Comparison of ENCODE assay signal across 8 cellular contexts in genomic region chr6:156780117-156780641, GRCh38. TPM values are rescaled to one million over a fixed set of nuclear protein-coding genes. Genes with fewer than 3 reads are reported as not detected.
A peak's percentile ranks its signal among the peaks of the same experiment; 100 is the strongest.
DNase-seq lines count a peak whose midpoint lies in the region; TF ChIP-seq lines count a peak whose summit lies in the region.

No MANE protein-coding gene starts in this region.

- H3K4me3 ChIP-seq in MG63: peak overlapping the region; percentile 68

- peak; percentile 53 to 88 for DNase-seq in NCI-H2081 (lab: John Stamatoyannopoulos, UW)
- no peak for DNase-seq in NCI-H2081 treated with DMSO at 0.1 percent for 48 hours (lab: John Stamatoyannopoulos, UW)
- peak; percentile 68 for DNase-seq in HEK293T (ENCODE audit: extremely low spot score)
- DNase-seq in MG63: peak; percentile 83
- peak; percentile 87 for DNase-seq in glomerular visceral epithelial cell (ENCODE audit: extremely low spot score)
- DNase-seq in non-pigmented ciliary epithelial cell (ENCODE audit: low read depth): peak; percentile 87

- POLR2A ChIA-PET in HEK293T (lab: Yijun Ruan, JAX): interaction anchor here (0.7 to 1.4 kb wide), 12 partner anchors 9 to 240 kb away, joined by 3 to 7 read pairs (median 4); no protein-coding TSS in a partner anchor

- CTCF ChIA-PET in HEK293T (lab: Yijun Ruan, JAX): interaction anchor here (0.5 to 1.4 kb wide), 3 partner anchors 27 to 164 kb away, joined by 3 to 5 read pairs (median 4); no protein-coding TSS in a partner anchor

- H3K27me3 ChIP-seq in MG63: no peaks in the 10 kb centered on the region

- TF ChIP-seq POLR2A in Raji (IDR thresholded peaks at IDR 0.05; ENCODE audit: insufficient read depth, low read depth, low read length): peak; percentile 79

- no peaks in the 10 kb centered on the region for H3K36me3 ChIP-seq in MG63

- WGBS in adipose tissue, 3 donors: 0 to 1% (median 0%) methylated on average over 8 of the region's 8 CpGs

- peak overlapping the region; percentile 93 for H3K27ac ChIP-seq in adipose tissue (ENCODE audit: low read depth, low read length)

- H3K9me3 ChIP-seq in MG63: no peaks in the 10 kb centered on the region

TF ChIP-seq in HEK293T, 16 proteins besides CTCF, POLR2A, EP300 and RAD21:
- TF ChIP-seq PKNOX1 (IDR thresholded peaks at IDR 0.05): peak; percentile 83
- TF ChIP-seq SP1 (IDR thresholded peaks at IDR 0.05): no peak
- peak; percentile 39; the same call in 1 of the 2 replicates for TF ChIP-seq ELF4 (IDR thresholded peaks at IDR 0.05)
- no peak for TF ChIP-seq FOXK2 (IDR thresholded peaks at IDR 0.05)
- no peak for TF ChIP-seq FOXA1 (IDR thresholded peaks at IDR 0.05)
- no peak for TF ChIP-seq TARDBP (IDR thresholded peaks at IDR 0.05)
- TF ChIP-seq NFRKB (IDR thresholded peaks at IDR 0.05): no peak
- TF ChIP-seq SUZ12 (IDR thresholded peaks at IDR 0.05): no peak
- TF ChIP-seq ARNT (IDR thresholded peaks at IDR 0.05): no peak
- TF ChIP-seq L3MBTL2 (conservative IDR thresholded peaks at IDR 0.05): no peak

RNA-seq across cellular contexts. Expression of gene ARID1B, which starts 3.0 kb away (rescaled TPM):
- total RNA-seq in MG63 (2014; rRNA removed; shearing (Covaris generic); ENCODE audit: low replicate concordance): 9.2 and 9.9 TPM in 2 replicates
- 10 to 100 TPM; 14.0 to 29.2 (median 21.9) TPM for polyA plus RNA-seq in adipose tissue
